8 cellular contexts compared by ENCODE assay signal in the genomic region with DNA sequence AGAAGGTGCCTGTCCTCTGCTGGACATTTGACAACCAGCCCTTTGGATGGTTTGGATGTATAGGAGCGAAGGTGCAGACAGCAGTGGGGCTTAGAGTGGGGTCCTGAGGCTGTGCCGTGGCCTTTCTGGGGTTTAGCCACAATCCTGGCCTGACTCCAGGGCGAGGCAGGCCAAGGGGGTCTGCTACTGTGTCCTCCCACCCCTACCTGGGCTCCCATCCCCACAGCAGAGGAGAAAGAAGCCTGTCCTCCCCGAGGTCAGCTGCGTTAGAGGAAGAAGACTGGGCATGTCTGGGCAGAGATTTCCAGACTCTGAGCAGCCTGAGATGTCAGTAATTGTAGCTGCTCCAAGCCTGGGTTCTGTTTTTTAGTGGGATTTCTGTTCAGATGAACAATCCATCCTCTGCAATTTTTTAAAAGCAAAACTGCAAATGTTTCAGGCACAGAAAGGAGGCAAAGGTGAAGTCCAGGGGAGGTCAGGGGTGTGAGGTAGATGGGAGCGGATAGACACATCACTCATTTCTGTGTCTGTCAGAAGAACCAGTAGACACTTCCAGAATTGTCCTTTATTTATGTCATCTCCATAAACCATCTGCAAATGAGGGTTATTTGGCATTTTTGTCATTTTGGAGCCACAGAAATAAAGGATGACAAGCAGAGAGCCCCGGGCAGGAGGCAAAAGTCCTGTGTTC. TPM values are rescaled to one million over a fixed set of nuclear protein-coding genes. Genes with fewer than 3 reads are reported as not detected.
DNase-seq lines count a peak whose midpoint lies in the region; ATAC-seq, FAIRE-seq and TF ChIP-seq lines count a peak whose summit lies in the region.

No MANE protein-coding gene starts in this region.

- H3K36me3 ChIP-seq in HepG2 (replicated peaks in 1 of 2; ENCODE audit: control insufficient read depth in 1 of 2, insufficient read depth in 2 of 2, low read length in 2 of 2) (peaks cover under 1 to 2% of the 10 kb centered on the region in 2 experiments; a peak in 1 of 5 replicates), tibial artery (peaks cover 0 to 7% (median 4%) of the 10 kb centered on the region in 3 donors)

- TSS peak; percentile 93 for BruUV-seq in HepG2 (replicated peaks; lab: Mats Ljungman, UMichigan)

- CTCF ChIA-PET in HepG2 (lab: Yijun Ruan, JAX; ENCODE audit: low intra/inter-chr PET ratio, low total read pairs), result no interaction called here

- TF ChIP-seq RAD21 in HepG2 (CRISPR knock-in tag; IDR thresholded peaks at IDR 0.05), result no peak

- peaks cover 37% of the 10 kb centered on the region for H4K20me1 ChIP-seq in HepG2 (ENCODE audit: insufficient read depth, low read length)

- H3K27ac ChIP-seq in HepG2 (ENCODE audit: extremely low read length, insufficient read depth, low read length), result peak overlapping the region; percentile 92
- peak overlapping the region; percentile 99 to 100 for H3K27ac ChIP-seq in tibial artery

- H3K4me3 Mint-ChIP-seq in activated T-cell treated with anti-CD3 and anti-CD28 coated beads, Interleukin-2, amount 50 U/mL, for 72 hours, result peak overlapping the region; percentile 81 to 87
- peak overlapping the region; percentile 32 for H3K4me3 Mint-ChIP-seq in activated naive CD8-positive, alpha-beta T cell treated with anti-CD3 and anti-CD28 coated beads for 36 hours

- TF ChIP-seq CTCF in HepG2 (CRISPR knock-in tag; IDR thresholded peaks at IDR 0.05), result no peak
- no peak for TF ChIP-seq CTCF in tibial artery (IDR thresholded peaks at IDR 0.05)

- H3K9me3 ChIP-seq in HepG2 (ENCODE audit: low read length), result no peaks in the 10 kb centered on the region
- H3K9me3 ChIP-seq in tibial artery, result no peaks in the 10 kb centered on the region

- POLR2A ChIA-PET in HepG2 (lab: Yijun Ruan, JAX), result interaction anchor here (1.8 to 6.8 kb wide), 12 partner anchors 10 to 406 kb away, joined by 3 to 383 read pairs (median 16); partner anchors contain the start of gene SRSF3

- H3K27me3 ChIP-seq in HepG2 (ENCODE audit: control insufficient read depth in 1 of 2, insufficient read depth in 2 of 2, low read length in 2 of 2) (peaks cover 0 to 6% of the 10 kb centered on the region in 2 experiments; a peak in 1 of 5 replicates), tibial artery (no peaks in the 10 kb centered on the region)

- peak overlapping the region; percentile 97 for H3K4me2 ChIP-seq in HepG2 (ENCODE audit: low read depth, low read length)

- peak overlapping the region; percentile 51 to 99 (median 64) for H3K4me3 ChIP-seq in HepG2 (replicated peaks in 1 of 3; ENCODE audit: insufficient read depth in 1 of 3, low read depth in 2 of 3, low read length in 3 of 3)
- H3K4me3 ChIP-seq in tibial artery, result no peak overlapping the region

- peak overlapping the region; percentile 95 for H3K9ac ChIP-seq in HepG2 (ENCODE audit: insufficient read depth, low read depth, low read length)

- peaks cover 8% of the 10 kb centered on the region for H3K27me3 Mint-ChIP-seq in activated T-cell treated with anti-CD3 and anti-CD28 coated beads, Interleukin-2, amount 50 U/mL, for 72 hours (ENCODE audit: low read depth)
- peaks cover 11% of the 10 kb centered on the region for H3K27me3 Mint-ChIP-seq in activated naive CD8-positive, alpha-beta T cell treated with anti-CD3 and anti-CD28 coated beads for 36 hours

- no peak for ATAC-seq in activated T-cell treated with anti-CD3 and anti-CD28 coated beads, Interleukin-2, amount 50 U/mL, for 72 hours (replicated peaks in 1 of 2)
- ATAC-seq in HepG2, result 0 out of 3 replicates have a peak, but pooled peaks have one; percentile 6
- ATAC-seq in GM19452 (IDR thresholded peaks at IDR 0.05; ENCODE audit: unreplicated experiment), result no peak

- H3K79me2 ChIP-seq in HepG2 (ENCODE audit: insufficient read depth, low read length), result peaks cover 47% of the 10 kb centered on the region

- H2AFZ ChIP-seq in HepG2 (ENCODE audit: low read length), result no peak overlapping the region

- in situ Hi-C loops in HepG2 (cut with HindIII; ENCODE audit: extremely low pct_ligation_motif_present, low pct_unique_long_range_greater_than_20kb), result no loop called here

- no peak for TF ChIP-seq EP300 in HepG2 (IDR thresholded peaks at IDR 0.05; ENCODE audit: low read depth in 2 of 2, low read length in 2 of 2)
- no peak for TF ChIP-seq EP300 in HepG2 (CRISPR knock-in tag; IDR thresholded peaks at IDR 0.05; ENCODE audit: borderline replicate concordance)

- peaks cover 3 to 5% of the 10 kb centered on the region in 2 donors for H3K36me3 Mint-ChIP-seq in activated T-cell treated with anti-CD3 and anti-CD28 coated beads, Interleukin-2, amount 50 U/mL, for 72 hours (ENCODE audit: insufficient read depth in 2 of 2)
- H3K36me3 Mint-ChIP-seq in activated naive CD8-positive, alpha-beta T cell treated with anti-CD3 and anti-CD28 coated beads for 36 hours, result peaks cover 3% of the 10 kb centered on the region

- peak overlapping the region; percentile 17 for H3K27ac Mint-ChIP-seq in activated T-cell treated with anti-CD3 and anti-CD28 coated beads, Interleukin-2, amount 50 U/mL, for 72 hours
- H3K27ac Mint-ChIP-seq in activated naive CD8-positive, alpha-beta T cell treated with anti-CD3 and anti-CD28 coated beads for 36 hours, result no peak overlapping the region

- H3K4me1 Mint-ChIP-seq in activated T-cell treated with anti-CD3 and anti-CD28 coated beads, Interleukin-2, amount 50 U/mL, for 72 hours (ENCODE audit: low read depth), result peaks cover 54% of the 10 kb centered on the region
- H3K4me1 Mint-ChIP-seq in activated naive CD8-positive, alpha-beta T cell treated with anti-CD3 and anti-CD28 coated beads for 36 hours, result peaks cover 39% of the 10 kb centered on the region

- H3K9me3 Mint-ChIP-seq in activated T-cell treated with anti-CD3 and anti-CD28 coated beads, Interleukin-2, amount 50 U/mL, for 72 hours, result no peaks in the 10 kb centered on the region
- H3K9me3 Mint-ChIP-seq in activated naive CD8-positive, alpha-beta T cell treated with anti-CD3 and anti-CD28 coated beads for 36 hours, result no peaks in the 10 kb centered on the region

- intact Hi-C loops in HepG2 (cut with micrococcal nuclease; ENCODE audit: unreplicated experiment) (loop anchor here (2.0 to 10.0 kb wide), 2 partner anchors 34 to 208 kb away; partner anchors contain the start of gene C6orf89), tibial artery (cut with DNase I; ENCODE audit: low total_unique reads) (no loop called here)

- H3K4me1 ChIP-seq in HepG2 (ENCODE audit: insufficient read depth, low read length), result peaks cover 64% of the 10 kb centered on the region
- H3K4me1 ChIP-seq in tibial artery, result peaks cover 0 to 42% (median 30%) of the 10 kb centered on the region in 4 donors

- FAIRE-seq in HepG2 (lab: Jason Lieb, UNC), result no peak

- peak in 1 of 2 experiments; percentile 42; a peak in 2 of 4 replicates for TF ChIP-seq POLR2A in HepG2 (IDR thresholded peaks at IDR 0.05; ENCODE audit: insufficient read depth in 1 of 2, low read depth in 2 of 2, low read length in 2 of 2)

- 14% methylated on average over 5 of the region's 7 CpGs for WGBS in HepG2 (ENCODE audit: low lambda C conversion rate)

- no peak for DNase-seq in activated T-cell treated with anti-CD3 and anti-CD28 coated beads, Interleukin-2, amount 50 U/mL, for 72 hours
- no peak for DNase-seq in activated T-cell treated with anti-CD3 and anti-CD28 coated beads for 4 hours
- DNase-seq in activated naive CD8-positive, alpha-beta T cell treated with anti-CD3 and anti-CD28 coated beads for 36 hours, result no peak
- DNase-seq in HepG2 (ENCODE audit: low spot score), result peak; percentile 31
- DNase-seq in tibial artery, result no peak
- no peak for DNase-seq in HuH-7.5 (ENCODE audit: low spot score)
- DNase-seq in GM19238 (ENCODE audit: insufficient read length, low spot score), result no peak

RNA-seq across cellular contexts. Expression of gene CDKN1A, which starts 1.3 kb away (rescaled TPM):
- 10 to 100 TPM; 59.9 to 60.4 TPM for total RNA-seq in activated T-cell treated with anti-CD3 and anti-CD28 coated beads, Interleukin-2, amount 50 U/mL, for 72 hours
- total RNA-seq in activated naive CD8-positive, alpha-beta T cell treated with anti-CD3 and anti-CD28 coated beads for 36 hours, result 10 to 100 TPM; 12.6 to 13.0 TPM
- total RNA-seq in HepG2 (2016; rRNA removed; fragmentation: Illumina TruSeq; extraction: Trizol), result 56.0 and 60.7 TPM in 2 replicates
- 14.1 and 14.6 TPM in 2 replicates for total RNA-seq in HepG2 (2016; cell fraction: cytosol; rRNA removed; fragmentation: Illumina TruSeq; extraction: Trizol; ENCODE audit: low read depth)
- 60.2 and 60.7 TPM in 2 replicates for total RNA-seq in HepG2 (2016; cell fraction: insoluble cytoplasmic fraction; rRNA removed; fragmentation: Illumina TruSeq; extraction: Trizol)
- 35.8 and 37.2 TPM in 2 replicates for total RNA-seq in HepG2 (2016; cell fraction: membrane; rRNA removed; fragmentation: Illumina TruSeq; extraction: Trizol)
- 39.4 and 41.1 TPM in 2 replicates for total RNA-seq in HepG2 (2016; cell fraction: nucleus; rRNA removed; fragmentation: Illumina TruSeq; extraction: Trizol)
- polyA plus RNA-seq in HepG2 (2011; rRNA removed), result 92.1 and 131 TPM in 2 replicates
- polyA plus RNA-seq in HepG2 (2011; cell fraction: cytosol; rRNA removed), result 101 and 109 TPM in 2 replicates
- 99.7 and 130 TPM in 2 replicates for polyA plus RNA-seq in HepG2 (2011; cell fraction: nucleus; rRNA removed)
- 25.4 and 74.5 TPM in 2 replicates for polyA plus RNA-seq in HepG2 (2012)
- polyA plus RNA-seq in HepG2 (2016; cell fraction: cytosol; fragmentation: Illumina TruSeq; extraction: Trizol; ENCODE audit: low read depth), result 11.7 and 12.8 TPM in 2 replicates
- 67.9 and 74.3 TPM in 2 replicates for polyA plus RNA-seq in HepG2 (2016; cell fraction: insoluble cytoplasmic fraction; fragmentation: Illumina TruSeq; extraction: Trizol; ENCODE audit: low read depth)
- 27.1 and 27.5 TPM in 2 replicates for polyA plus RNA-seq in HepG2 (2016; cell fraction: membrane; fragmentation: Illumina TruSeq; extraction: Trizol; ENCODE audit: low read depth)
- 70.1 and 78.2 TPM in 2 replicates for polyA plus RNA-seq in HepG2 (2016; cell fraction: nucleus; fragmentation: Illumina TruSeq; extraction: Trizol; ENCODE audit: insufficient read depth, low read depth)
- polyA minus RNA-seq in HepG2 (2011; rRNA and poly(A)+ RNA removed; ENCODE audit: low replicate concordance), result 52.9 and 74.7 TPM in 2 replicates
- polyA minus RNA-seq in HepG2 (2011; cell fraction: cytosol; rRNA and poly(A)+ RNA removed), result 33.1 and 37.9 TPM in 2 replicates
- polyA minus RNA-seq in HepG2 (2011; cell fraction: nucleus; rRNA and poly(A)+ RNA removed), result 23.8 and 39.9 TPM in 2 replicates

RNA-seq across cellular contexts. Expression of gene RAB44, which starts 20.4 kb away (rescaled TPM):
- total RNA-seq in activated T-cell treated with anti-CD3 and anti-CD28 coated beads, Interleukin-2, amount 50 U/mL, for 72 hours, result under 1 TPM; 0.05 to 0.09 TPM
- not detected for total RNA-seq in activated naive CD8-positive, alpha-beta T cell treated with anti-CD3 and anti-CD28 coated beads for 36 hours
- total RNA-seq in HepG2 (2016; rRNA removed; fragmentation: Illumina TruSeq; extraction: Trizol), result not detected in 2 replicates
- total RNA-seq in HepG2 (2016; cell fraction: cytosol; rRNA removed; fragmentation: Illumina TruSeq; extraction: Trizol; ENCODE audit: low read depth), result not detected in 2 replicates
- not detected in 2 replicates for total RNA-seq in HepG2 (2016; cell fraction: insoluble cytoplasmic fraction; rRNA removed; fragmentation: Illumina TruSeq; extraction: Trizol)
- not detected in 2 replicates for total RNA-seq in HepG2 (2016; cell fraction: membrane; rRNA removed; fragmentation: Illumina TruSeq; extraction: Trizol)
- not detected in 2 replicates for total RNA-seq in HepG2 (2016; cell fraction: nucleus; rRNA removed; fragmentation: Illumina TruSeq; extraction: Trizol)
- polyA plus RNA-seq in HepG2 (2011; rRNA removed), result not detected in 2 replicates
- polyA plus RNA-seq in HepG2 (2011; cell fraction: cytosol; rRNA removed), result not detected in 2 replicates
- 0.09 TPM in 1 of 2 replicates, not detected in the other for polyA plus RNA-seq in HepG2 (2011; cell fraction: nucleus; rRNA removed)
- not detected in 2 replicates for polyA plus RNA-seq in HepG2 (2012)
- polyA plus RNA-seq in HepG2 (2016; cell fraction: cytosol; fragmentation: Illumina TruSeq; extraction: Trizol; ENCODE audit: low read depth), result not detected in 2 replicates
- polyA plus RNA-seq in HepG2 (2016; cell fraction: insoluble cytoplasmic fraction; fragmentation: Illumina TruSeq; extraction: Trizol; ENCODE audit: low read depth), result not detected in 2 replicates
- not detected in 2 replicates for polyA plus RNA-seq in HepG2 (2016; cell fraction: membrane; fragmentation: Illumina TruSeq; extraction: Trizol; ENCODE audit: low read depth)
- polyA plus RNA-seq in HepG2 (2016; cell fraction: nucleus; fragmentation: Illumina TruSeq; extraction: Trizol; ENCODE audit: insufficient read depth, low read depth), result 0.13 TPM in 1 of 2 replicates, not detected in the other
- 0.02 TPM in 1 of 2 replicates, not detected in the other for polyA minus RNA-seq in HepG2 (2011; rRNA and poly(A)+ RNA removed; ENCODE audit: low replicate concordance)
- polyA minus RNA-seq in HepG2 (2011; cell fraction: cytosol; rRNA and poly(A)+ RNA removed), result not detected in 2 replicates
- 0.13 TPM in 1 of 2 replicates, not detected in the other for polyA minus RNA-seq in HepG2 (2011; cell fraction: nucleus; rRNA and poly(A)+ RNA removed)

Comparison
In these comparisons a context has a peak if more than half of its experiments do, and no peak if none do; other contexts are left out.
1. H3K4me3 ChIP-seq: peak in HepG2 (3 of 3); none in tibial artery (0 of 2).